ENCODE assay signal across 8 cellular contexts in the genomic region with DNA sequence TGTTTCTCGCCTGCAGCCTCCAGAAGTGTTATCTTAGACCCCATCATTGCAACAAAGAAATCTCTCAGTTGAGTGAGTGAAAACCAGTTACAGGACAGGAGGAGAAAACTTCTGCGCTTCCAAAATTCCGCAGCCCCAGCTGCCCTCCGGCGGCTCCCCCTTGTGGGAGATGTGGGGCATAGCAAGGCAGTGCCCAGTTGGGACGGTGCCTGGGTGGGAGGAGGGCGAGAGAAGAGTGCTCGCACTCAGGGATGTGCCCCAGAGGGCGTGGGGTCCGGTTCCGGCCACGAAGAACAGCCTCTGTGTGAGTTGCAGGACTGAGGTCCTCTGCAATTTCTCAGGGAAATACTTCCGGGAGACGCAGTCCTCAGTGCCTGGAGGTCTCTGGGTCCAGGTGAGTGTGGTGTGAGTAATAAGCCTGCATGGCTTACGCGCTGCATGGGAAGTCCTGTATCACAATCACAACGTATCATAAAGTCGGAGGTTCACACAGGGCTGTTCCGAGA.
DNase-seq lines count a peak whose midpoint lies in the region; ATAC-seq and TF ChIP-seq lines count a peak whose summit lies in the region.

No MANE protein-coding gene starts in this region.

- TF ChIP-seq CTCF in KMS-11 (conservative IDR thresholded peaks at IDR 0.05; ENCODE audit: low read depth, low read length) (peak; percentile 74), endodermal cell (conservative IDR thresholded peaks at IDR 0.05) (peak; percentile 98)

- peak overlapping the region; percentile 40 to 88 for H3K18ac ChIP-seq in mesenchymal stem cell (ENCODE audit: low read depth in 1 of 2, low read length in 2 of 2)

- H3K4ac ChIP-seq in mesenchymal stem cell (ENCODE audit: low read depth in 1 of 2, low read length in 2 of 2), result peak overlapping the region in 1 of 2 experiments; percentile 94

- no peak overlapping the region for H3K14ac ChIP-seq in mesenchymal stem cell (ENCODE audit: low read length in 2 of 2)

- H3K4me1 Mint-ChIP-seq in endodermal cell, result peaks cover 4% of the 10 kb centered on the region
- peaks cover 7% of the 10 kb centered on the region for H3K4me1 Mint-ChIP-seq in stimulated activated effector memory CD8-positive, alpha-beta T cell treated with anti-CD3 and anti-CD28 coated beads, Interleukin-12 subunit alpha, Interleukin-12 subunit beta, amount 100 ng/mL, for 72 hours

- no peaks in the 10 kb centered on the region for H3K79me2 ChIP-seq in KMS-11 (ENCODE audit: insufficient read depth, low read depth)

- peak overlapping the region; percentile 21 for H4K8ac ChIP-seq in mesenchymal stem cell (ENCODE audit: low read length)

- H3K23ac ChIP-seq in mesenchymal stem cell (ENCODE audit: low read length in 2 of 2), result no peak overlapping the region

- H3K9ac ChIP-seq in KMS-11 (no peak overlapping the region), endodermal cell (ENCODE audit: extremely low read depth, low read length, poor library complexity, severe bottlenecking) (no peak overlapping the region), mesenchymal stem cell (ENCODE audit: low read length) (peak overlapping the region; percentile 92)

- DNase-seq in DMS53 treated with DMSO at 0.1 percent for 48 hours (lab: John Stamatoyannopoulos, UW; ENCODE audit: unreplicated experiment) (peak; percentile 12), endodermal cell (peak; percentile 92), mesenchymal stem cell (peak; percentile 76), GDM1 (lab: John Stamatoyannopoulos, UW) (no peak)
- DNase-seq in activated CD4-positive, CD25-positive, alpha-beta regulatory T cell treated with anti-CD3 and anti-CD28 coated beads, Interleukin-2, amount 50 U/mL, for 72 hours, result peak; percentile 40
- DNase-seq in stimulated activated effector memory CD8-positive, alpha-beta T cell treated with anti-CD3 and anti-CD28 coated beads, Interleukin-12 subunit alpha, Interleukin-12 subunit beta, amount 100 ng/mL, for 72 hours (ENCODE audit: low spot score in 2 of 2), result peak; percentile 31 to 54

- peak overlapping the region; percentile 64 for H4K91ac ChIP-seq in mesenchymal stem cell (ENCODE audit: low read length)

- H2AK5ac ChIP-seq in mesenchymal stem cell (ENCODE audit: low read length, severe bottlenecking), result peak overlapping the region; percentile 16

- H4K20me1 ChIP-seq in KMS-11 (ENCODE audit: insufficient read depth), result no peaks in the 10 kb centered on the region

- no peaks in the 10 kb centered on the region for H3K27me3 ChIP-seq in KMS-11 (ENCODE audit: insufficient read depth, low read depth)
- H3K27me3 ChIP-seq in endodermal cell (ENCODE audit: control insufficient read depth, insufficient read depth, low read length, poor library complexity, severe bottlenecking), result peaks cover 25% of the 10 kb centered on the region
- H3K27me3 ChIP-seq in mesenchymal stem cell (ENCODE audit: control insufficient read depth in 1 of 2, insufficient read depth in 1 of 2, low read length in 2 of 2), result no peaks in the 10 kb centered on the region

- no peak overlapping the region for H2BK5ac ChIP-seq in mesenchymal stem cell (ENCODE audit: low read depth, low read length, poor library complexity, severe bottlenecking)

- WGBS in endodermal cell (ENCODE audit: insufficient coverage in 1 of 2, insufficient read length in 1 of 2), 2 experiments, result 34 to 40% methylated on average over 15 to 19 of the region's 19 CpGs
- 24% methylated on average over 18 of the region's 19 CpGs for WGBS in mesenchymal stem cell

- no peak overlapping the region for H3K4me2 ChIP-seq in KMS-11
- H3K4me2 ChIP-seq in mesenchymal stem cell (ENCODE audit: low read length, poor library complexity, severe bottlenecking), result peak overlapping the region; percentile 68

- H3K27ac ChIP-seq in KMS-11 (no peak overlapping the region), endodermal cell (ENCODE audit: low read depth, low read length) (no peak overlapping the region), mesenchymal stem cell (ENCODE audit: low read length, poor library complexity, severe bottlenecking) (no peak overlapping the region)

- H2AFZ ChIP-seq in KMS-11 (ENCODE audit: low read depth) (no peak overlapping the region; the same call in 1 of the 2 replicates), mesenchymal stem cell (ENCODE audit: low read depth, low read length) (no peak overlapping the region)

- no peaks in the 10 kb centered on the region for H3K9me3 Mint-ChIP-seq in endodermal cell
- H3K9me3 Mint-ChIP-seq in stimulated activated effector memory CD8-positive, alpha-beta T cell treated with anti-CD3 and anti-CD28 coated beads, Interleukin-12 subunit alpha, Interleukin-12 subunit beta, amount 100 ng/mL, for 72 hours, result no peaks in the 10 kb centered on the region

- peaks cover 4% of the 10 kb centered on the region for H3K79me1 ChIP-seq in mesenchymal stem cell (replicated peaks; ENCODE audit: low read length, poor library complexity, severe bottlenecking)

- H3K4me3 Mint-ChIP-seq in endodermal cell, result peak overlapping the region; percentile 10
- H3K4me3 Mint-ChIP-seq in stimulated activated effector memory CD8-positive, alpha-beta T cell treated with anti-CD3 and anti-CD28 coated beads, Interleukin-12 subunit alpha, Interleukin-12 subunit beta, amount 100 ng/mL, for 72 hours, result no peak overlapping the region

- H3K4me1 ChIP-seq in KMS-11 (ENCODE audit: low read depth, poor library complexity, severe bottlenecking) (no peaks in the 10 kb centered on the region), endodermal cell (ENCODE audit: control insufficient read depth, insufficient read depth, low read length) (no peaks in the 10 kb centered on the region), mesenchymal stem cell (ENCODE audit: control insufficient read depth, insufficient read depth, low read depth, low read length) (peaks cover 12% of the 10 kb centered on the region)

- H3K27ac Mint-ChIP-seq in endodermal cell, result no peak overlapping the region
- H3K27ac Mint-ChIP-seq in stimulated activated effector memory CD8-positive, alpha-beta T cell treated with anti-CD3 and anti-CD28 coated beads, Interleukin-12 subunit alpha, Interleukin-12 subunit beta, amount 100 ng/mL, for 72 hours, result no peak overlapping the region

- H3K9me3 ChIP-seq in endodermal cell (ENCODE audit: control insufficient read depth, low read length) (no peaks in the 10 kb centered on the region), mesenchymal stem cell (ENCODE audit: control insufficient read depth, low read length) (no peaks in the 10 kb centered on the region)

- H2BK15ac ChIP-seq in mesenchymal stem cell (ENCODE audit: low read depth, poor library complexity, severe bottlenecking), result no peak overlapping the region

- ATAC-seq in GM21447 (IDR thresholded peaks at IDR 0.05; ENCODE audit: unreplicated experiment), result peak; percentile 67
- peak; percentile 62 for ATAC-seq in stimulated activated effector memory CD8-positive, alpha-beta T cell treated with anti-CD3 and anti-CD28 coated beads, Interleukin-12 subunit alpha, Interleukin-12 subunit beta, amount 100 ng/mL, for 72 hours

- H2BK120ac ChIP-seq in mesenchymal stem cell (ENCODE audit: low read depth, low read length), result no peak overlapping the region

- H3K4me3 ChIP-seq in KMS-11 (IDR thresholded peaks at IDR 0.05; ENCODE audit: insufficient read depth, low read depth, low read length) (no peak overlapping the region), endodermal cell (ENCODE audit: low read length) (no peak overlapping the region), mesenchymal stem cell (ENCODE audit: insufficient read depth in 1 of 2, low read depth in 1 of 2, low read length in 2 of 2) (peak overlapping the region in 1 of 2 experiments; percentile 82)

- H2BK12ac ChIP-seq in mesenchymal stem cell (ENCODE audit: low read length in 2 of 2), result peak overlapping the region; percentile 4 to 93

- H3K27me3 Mint-ChIP-seq in endodermal cell (ENCODE audit: insufficient read depth), result peaks cover 27% of the 10 kb centered on the region

- no peaks in the 10 kb centered on the region for H3K36me3 Mint-ChIP-seq in endodermal cell (ENCODE audit: low read depth)
- H3K36me3 Mint-ChIP-seq in stimulated activated effector memory CD8-positive, alpha-beta T cell treated with anti-CD3 and anti-CD28 coated beads, Interleukin-12 subunit alpha, Interleukin-12 subunit beta, amount 100 ng/mL, for 72 hours, result no peaks in the 10 kb centered on the region

- H3K36me3 ChIP-seq in KMS-11 (ENCODE audit: insufficient read depth) (no peaks in the 10 kb centered on the region), endodermal cell (ENCODE audit: control insufficient read depth, insufficient read depth, low read length) (no peaks in the 10 kb centered on the region), mesenchymal stem cell (ENCODE audit: control insufficient read depth in 1 of 2, insufficient read depth in 2 of 2, low read depth in 1 of 2, low read length in 2 of 2) (no peaks in the 10 kb centered on the region)
